Comparison of ENCODE assay signal across 12 cellular contexts in the genomic region with DNA sequence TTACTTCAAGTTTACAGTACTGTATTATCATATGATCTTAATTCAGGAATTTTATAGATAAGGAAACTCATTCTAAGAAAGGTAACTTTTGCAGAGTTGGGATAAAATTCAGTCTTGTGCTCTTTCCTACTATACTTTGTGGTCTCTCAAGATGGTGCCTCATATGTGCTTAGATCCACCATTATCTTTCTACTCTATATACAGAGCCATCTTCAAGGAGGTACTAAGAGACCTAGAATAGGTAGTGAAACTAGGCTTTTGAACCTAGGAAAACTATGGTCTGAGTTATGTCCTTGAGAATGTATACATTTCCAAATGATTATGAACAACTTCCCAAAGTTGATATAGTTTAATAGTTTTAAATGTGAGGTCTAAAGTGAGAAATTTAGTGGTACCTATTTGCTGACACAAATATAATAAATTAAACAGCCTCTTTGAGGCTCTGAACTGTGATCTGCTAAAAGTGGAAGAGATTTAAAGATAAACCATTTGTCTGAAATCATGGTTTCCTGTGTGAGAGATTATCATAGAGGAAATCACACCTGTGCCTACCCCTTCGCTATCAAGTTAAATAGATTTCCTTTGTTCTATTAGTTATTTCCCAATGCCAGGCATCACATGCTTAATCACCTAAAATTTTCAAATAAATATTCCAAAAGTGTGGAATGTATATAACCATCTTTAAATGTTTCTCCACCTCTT.
"Had no signal": no experiment of that assay in that cellular context is flagged by ENCODE, and none has a peak within 500 bp of the region (broad histone marks: within the 10 kb centered on the region; RNA-seq: fewer than 3 reads in every experiment).

No MANE protein-coding gene starts in this region.

- H3K4me1 ChIP-seq: esophagus muscularis mucosa, lower lobe of right lung had no signal

- H3K27me3 ChIP-seq: esophagus muscularis mucosa, neutrophil, stomach had no signal

- H3K27ac ChIP-seq: esophagus muscularis mucosa, lower lobe of right lung, neutrophil, stomach had no signal

- H3K9me3 ChIP-seq: esophagus muscularis mucosa, lower lobe of right lung, neutrophil, stomach had no signal

- H3K27ac Mint-ChIP-seq: mesothelial cell of epicardium had no signal

- H3K4me3 Mint-ChIP-seq: mesothelial cell of epicardium had no signal

- H3K4me1 Mint-ChIP-seq: mesothelial cell of epicardium had no signal

- H3K4me3 ChIP-seq: esophagus muscularis mucosa, lower lobe of right lung, stomach had no signal

- H3K9me3 Mint-ChIP-seq: mesothelial cell of epicardium had no signal

- ATAC-seq: lower lobe of right lung had no signal

- DNase-seq: activated CD4-positive, CD25-positive, alpha-beta regulatory T cell treated with anti-CD3 and anti-CD28 coated beads, Interleukin-2, amount 50 U/mL, for 72 hours; activated naive CD4-positive, alpha-beta T cell; activated T-cell treated with anti-CD3 and anti-CD28 coated beads, Interleukin-2, amount 50 U/mL, for 48 hours; anterior cingulate cortex; hypothalamus; lower lobe of right lung; posterior cingulate gyrus; stimulated activated CD4-positive, alpha-beta T cell treated with anti-CD3 and anti-CD28 coated beads, Interleukin-4, amount 100 ng/mL, for 4 hours; stomach had no signal
